Comparison of ENCODE assay signal across 9 cellular contexts in the genomic region with DNA sequence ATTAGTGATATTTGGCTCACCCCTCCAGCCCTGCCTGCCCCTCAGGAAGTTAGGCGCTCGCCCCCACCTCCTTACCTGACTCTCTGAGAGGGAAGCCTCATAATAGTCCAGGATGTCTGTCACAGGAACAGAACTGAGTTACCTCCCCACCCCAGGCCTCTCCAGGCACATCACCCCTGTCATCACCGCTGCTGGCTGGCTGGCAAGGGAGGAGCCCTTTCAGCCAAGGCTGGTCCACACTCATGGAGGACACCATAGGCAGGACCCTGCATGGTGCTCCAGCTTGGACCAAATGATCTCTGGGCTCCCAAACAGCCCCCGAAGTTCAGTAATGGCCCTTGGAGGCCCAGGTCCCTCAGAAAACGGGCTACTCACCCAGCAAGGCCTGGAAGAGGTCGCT. TPM values are rescaled to one million over a fixed set of nuclear protein-coding genes. Genes with fewer than 3 reads are reported as not detected.
DNase-seq lines count a peak whose midpoint lies in the region; ATAC-seq and TF ChIP-seq lines count a peak whose summit lies in the region.
"Had no signal": no experiment of that assay in that cellular context is flagged by ENCODE, and none has a peak within 500 bp of the region (broad histone marks: within the 10 kb centered on the region; RNA-seq: fewer than 3 reads in every experiment).

No MANE protein-coding gene starts in this region.

- H3K79me1 ChIP-seq in neuronal stem cell (ENCODE audit: low read depth, low read length), result peaks cover 2% of the 10 kb centered on the region

- intact Hi-C loops in left colon (cut with DNase I, micrococcal nuclease), result no loop called here

- H3K27me3 ChIP-seq in CD4-positive, CD25-positive, alpha-beta regulatory T cell (ENCODE audit: control insufficient read depth, insufficient read depth, low read length), result no peaks in the 10 kb centered on the region
- H3K27me3 ChIP-seq in OCI-LY3 (ENCODE audit: low read depth, low read length) (no peaks in the 10 kb centered on the region), neuronal stem cell (ENCODE audit: control insufficient read depth in 3 of 3, insufficient read depth in 3 of 3, low read depth in 1 of 3, low read length in 3 of 3) (no peaks in the 10 kb centered on the region)

- no peak overlapping the region for H2AFZ ChIP-seq in OCI-LY3 (ENCODE audit: low read depth, low read length)
- peak overlapping the region; percentile 77 for H2AFZ ChIP-seq in neuronal stem cell (ENCODE audit: low read length)

- H3K23ac ChIP-seq in neuronal stem cell (ENCODE audit: low read depth, low read length, poor library complexity), result peak overlapping the region; percentile 27

- H3K27me3 Mint-ChIP-seq in CD4-positive, CD25-positive, alpha-beta regulatory T cell, result peaks cover 11% of the 10 kb centered on the region
- H3K27me3 Mint-ChIP-seq in endothelial cell (ENCODE audit: unreplicated experiment), result peaks cover 46% of the 10 kb centered on the region

- H3K4me3 ChIP-seq in CD4-positive, CD25-positive, alpha-beta regulatory T cell (ENCODE audit: low read depth, low read length), result no peak overlapping the region
- H3K4me3 ChIP-seq in OCI-LY3 (ENCODE audit: low read length) (peak overlapping the region; percentile 48), neuronal stem cell (ENCODE audit: low read length in 2 of 2) (peak overlapping the region in 1 of 2 donors; percentile 44)

- no peak for TF ChIP-seq CTCF in OCI-LY3 (IDR thresholded peaks at IDR 0.05; ENCODE audit: low read depth, low read length)
- TF ChIP-seq CTCF in endothelial cell (IDR thresholded peaks at IDR 0.05; ENCODE audit: unreplicated experiment), result no peak

- peaks cover 0 to 76% (median 39%) of the 10 kb centered on the region in 4 donors for H3K4me1 Mint-ChIP-seq in CD4-positive, CD25-positive, alpha-beta regulatory T cell
- H3K4me1 Mint-ChIP-seq in endothelial cell (ENCODE audit: unreplicated experiment), result peaks cover 60% of the 10 kb centered on the region

- H3K9me3 ChIP-seq in CD4-positive, CD25-positive, alpha-beta regulatory T cell (ENCODE audit: control insufficient read depth in 2 of 2, low read length in 2 of 2), result no peaks in the 10 kb centered on the region
- H3K9me3 ChIP-seq in OCI-LY3 (ENCODE audit: insufficient read depth, low read length), result no peaks in the 10 kb centered on the region
- no peaks in the 10 kb centered on the region for H3K9me3 ChIP-seq in neuronal stem cell (replicated peaks in 1 of 2; ENCODE audit: control insufficient read depth in 2 of 2, insufficient read depth in 1 of 2, low read depth in 1 of 2, low read length in 2 of 2)

- H3K79me2 ChIP-seq in OCI-LY3 (ENCODE audit: low read length), result 0 out of 2 replicates have a peak, but pooled peaks cover 4% of the 10 kb centered on the region

- H4K8ac ChIP-seq in neuronal stem cell (ENCODE audit: low read depth, low read length), result no peak overlapping the region

- no peak overlapping the region for H3K14ac ChIP-seq in neuronal stem cell (ENCODE audit: low read length)

- H2BK120ac ChIP-seq in neuronal stem cell (ENCODE audit: low read depth, low read length), result peak overlapping the region; percentile 10

- no peak for ATAC-seq in CD4-positive, CD25-positive, alpha-beta regulatory T cell (ENCODE audit: low read depth in 2 of 2)
- ATAC-seq in HG02642 (IDR thresholded peaks at IDR 0.05; ENCODE audit: poor library complexity, unreplicated experiment), result no peak
- ATAC-seq in left colon, result no peak

- peak overlapping the region; percentile 39 for H3K4me2 ChIP-seq in OCI-LY3 (ENCODE audit: low read length)
- peak overlapping the region; percentile 54 for H3K4me2 ChIP-seq in neuronal stem cell (ENCODE audit: insufficient read depth, low read length, poor library complexity, severe bottlenecking)

- no peaks in the 10 kb centered on the region for H3K9me3 Mint-ChIP-seq in CD4-positive, CD25-positive, alpha-beta regulatory T cell
- no peaks in the 10 kb centered on the region for H3K9me3 Mint-ChIP-seq in endothelial cell (ENCODE audit: unreplicated experiment)

- H2BK15ac ChIP-seq in neuronal stem cell (ENCODE audit: low read length), result peak overlapping the region; percentile 90

- H2BK12ac ChIP-seq in neuronal stem cell (ENCODE audit: low read length), result peak overlapping the region; percentile 96

- no CpG with 5 or more reads among the region's 6 CpGs for WGBS in neuronal stem cell (ENCODE audit: extremely low coverage in 2 of 2, insufficient read length in 2 of 2, insufficient replicate concordance in 1 of 2), 2 donors

- H3K9ac ChIP-seq in OCI-LY3 (ENCODE audit: low read length) (peak overlapping the region; percentile 19; the same call in 1 of the 2 replicates), neuronal stem cell (ENCODE audit: low read depth, low read length, poor library complexity) (no peak overlapping the region)

- no peaks in the 10 kb centered on the region for H3K36me3 Mint-ChIP-seq in CD4-positive, CD25-positive, alpha-beta regulatory T cell
- H3K36me3 Mint-ChIP-seq in endothelial cell (ENCODE audit: low read depth, unreplicated experiment), result peaks cover 17% of the 10 kb centered on the region

- no peaks in the 10 kb centered on the region for H4K20me1 ChIP-seq in OCI-LY3 (ENCODE audit: insufficient read depth, low read length)

- H3K36me3 ChIP-seq in CD4-positive, CD25-positive, alpha-beta regulatory T cell (ENCODE audit: control insufficient read depth, insufficient read depth, low read length), result peaks cover 10% of the 10 kb centered on the region
- H3K36me3 ChIP-seq in OCI-LY3 (replicated peaks; ENCODE audit: low read depth, low read length), result no peaks in the 10 kb centered on the region
- peaks cover 15 to 28% of the 10 kb centered on the region in 2 donors for H3K36me3 ChIP-seq in neuronal stem cell (replicated peaks in 1 of 2; ENCODE audit: control insufficient read depth in 2 of 2, insufficient read depth in 2 of 2, low read length in 2 of 2)

- peak overlapping the region; percentile 60 for H3K27ac ChIP-seq in CD4-positive, CD25-positive, alpha-beta regulatory T cell (ENCODE audit: insufficient read depth, low read length, poor library complexity, severe bottlenecking)
- H3K27ac ChIP-seq in OCI-LY3 (ENCODE audit: low read length) (peak overlapping the region; percentile 40), neuronal stem cell (replicated peaks; ENCODE audit: low read length) (peak overlapping the region; percentile 54)

- DNase-seq in CD4-positive, CD25-positive, alpha-beta regulatory T cell, result no peak
- DNase-seq in endothelial cell (ENCODE audit: low spot score) (no peak), neuronal stem cell (ENCODE audit: low spot score) (no peak), OCI-M2 (lab: John Stamatoyannopoulos, UW; ENCODE audit: unreplicated experiment) (no peak), left colon (no peak), cerebellar nuclear complex (lab: John Stamatoyannopoulos, UW) (no peak)
- DNase-seq: MV-4-11 had no signal

- peaks cover 70% of the 10 kb centered on the region for H3K4me1 ChIP-seq in CD4-positive, CD25-positive, alpha-beta regulatory T cell (ENCODE audit: control insufficient read depth, insufficient read depth, low read length, poor library complexity, severe bottlenecking)
- H3K4me1 ChIP-seq in OCI-LY3 (ENCODE audit: low read length), result peaks cover 44% of the 10 kb centered on the region
- peaks cover 33 to 40% of the 10 kb centered on the region in 2 donors for H3K4me1 ChIP-seq in neuronal stem cell (ENCODE audit: control insufficient read depth in 2 of 2, insufficient read depth in 1 of 2, low read depth in 1 of 2, low read length in 2 of 2)

- H3K27ac Mint-ChIP-seq in CD4-positive, CD25-positive, alpha-beta regulatory T cell, result peak overlapping the region in 1 of 3 donors; percentile 62
- H3K27ac Mint-ChIP-seq in endothelial cell (ENCODE audit: unreplicated experiment), result no peak overlapping the region

- H2BK5ac ChIP-seq in neuronal stem cell (ENCODE audit: low read length), result peak overlapping the region; percentile 76

- H2AK5ac ChIP-seq in neuronal stem cell (ENCODE audit: low read depth, low read length), result peak overlapping the region; percentile 22

- peak overlapping the region; percentile 51 to 96 (median 72) for H3K4me3 Mint-ChIP-seq in CD4-positive, CD25-positive, alpha-beta regulatory T cell
- peak overlapping the region; percentile 86 for H3K4me3 Mint-ChIP-seq in endothelial cell (ENCODE audit: unreplicated experiment)

- H4K91ac ChIP-seq in neuronal stem cell (ENCODE audit: low read depth, low read length, poor library complexity), result peak overlapping the region; percentile 25

- H3K4ac ChIP-seq in neuronal stem cell (ENCODE audit: low read length), result peak overlapping the region; percentile 41

- peak overlapping the region; percentile 86 for H3K18ac ChIP-seq in neuronal stem cell (ENCODE audit: low read length)

RNA-seq across cellular contexts. Expression of gene DLG4, which starts 1.5 kb away (rescaled TPM):
- total RNA-seq in CD4-positive, CD25-positive, alpha-beta regulatory T cell, result 2.9 TPM
- under 1 TPM; 0.22 to 0.73 (median 0.42) TPM for polyA plus RNA-seq in CD4-positive, CD25-positive, alpha-beta regulatory T cell
- total RNA-seq in endothelial cell (ENCODE audit: unreplicated experiment) (44.3 TPM), left colon (1 to 10 TPM; 4.0 to 7.3 TPM)
- 52.7 TPM for polyA plus RNA-seq in neuronal stem cell (2013, experiment 1 of 2)
- polyA plus RNA-seq in neuronal stem cell (2013, experiment 2 of 2), result 51.9 TPM

RNA-seq across cellular contexts. Expression of gene ACADVL, which starts 1.6 kb away (rescaled TPM):
- total RNA-seq in CD4-positive, CD25-positive, alpha-beta regulatory T cell, result 277 TPM
- 10 to 100 TPM; 73.6 to 92.3 (median 84.9) TPM for polyA plus RNA-seq in CD4-positive, CD25-positive, alpha-beta regulatory T cell
- total RNA-seq in endothelial cell (ENCODE audit: unreplicated experiment), result 281 TPM
- 270 TPM for polyA plus RNA-seq in neuronal stem cell (2013, experiment 1 of 2)
- polyA plus RNA-seq in neuronal stem cell (2013, experiment 2 of 2), result 258 TPM
- total RNA-seq in left colon, result 1,000 to 10,000 TPM in 1 of 2 donors, 100 to 1,000 TPM in 1; 784 to 1,134 TPM

RNA-seq across cellular contexts. Expression of gene DVL2, which starts 16.2 kb away (rescaled TPM):
- 35.8 TPM for total RNA-seq in CD4-positive, CD25-positive, alpha-beta regulatory T cell
- polyA plus RNA-seq in CD4-positive, CD25-positive, alpha-beta regulatory T cell, result 10 to 100 TPM; 10.5 to 19.4 (median 15.7) TPM
- total RNA-seq in endothelial cell (ENCODE audit: unreplicated experiment), result 58.2 TPM
- 50.9 TPM for polyA plus RNA-seq in neuronal stem cell (2013, experiment 1 of 2)
- 48.6 TPM for polyA plus RNA-seq in neuronal stem cell (2013, experiment 2 of 2)
- 10 to 100 TPM; 30.9 to 34.9 TPM for total RNA-seq in left colon

RNA-seq across cellular contexts. Expression of gene PHF23, which starts 21.1 kb away (rescaled TPM):
- 16.0 TPM for total RNA-seq in CD4-positive, CD25-positive, alpha-beta regulatory T cell
- 10 to 100 TPM; 17.0 to 24.8 (median 21.2) TPM for polyA plus RNA-seq in CD4-positive, CD25-positive, alpha-beta regulatory T cell
- total RNA-seq in endothelial cell (ENCODE audit: unreplicated experiment) (80.9 TPM), left colon (10 to 100 TPM; 33.9 to 44.1 TPM)
- 84.8 TPM for polyA plus RNA-seq in neuronal stem cell (2013, experiment 1 of 2)
- 83.7 TPM for polyA plus RNA-seq in neuronal stem cell (2013, experiment 2 of 2)

RNA-seq across cellular contexts. Expression of gene GABARAP, which starts 24.1 kb away (rescaled TPM):
- 227 TPM for total RNA-seq in CD4-positive, CD25-positive, alpha-beta regulatory T cell
- 1,000 to 10,000 TPM in 2 of 4 donors, 100 to 1,000 TPM in 2; 939 to 1,205 (median 986) TPM for polyA plus RNA-seq in CD4-positive, CD25-positive, alpha-beta regulatory T cell
- total RNA-seq in endothelial cell (ENCODE audit: unreplicated experiment), result 418 TPM
- 974 TPM for polyA plus RNA-seq in neuronal stem cell (2013, experiment 1 of 2)
- polyA plus RNA-seq in neuronal stem cell (2013, experiment 2 of 2), result 956 TPM
- 100 to 1,000 TPM; 431 to 505 TPM for total RNA-seq in left colon
